17 cellular contexts compared by ENCODE assay signal in genomic region chr6:31465718-31466117, GRCh38. TPM values are rescaled to one million over a fixed set of nuclear protein-coding genes. Genes with fewer than 3 reads are reported as not detected.
DNase-seq lines count a peak whose midpoint lies in the region; ATAC-seq and TF ChIP-seq lines count a peak whose summit lies in the region.
"Had no signal": no experiment of that assay in that cellular context is flagged by ENCODE, and none has a peak within 500 bp of the region (broad histone marks: within the 10 kb centered on the region; RNA-seq: fewer than 3 reads in every experiment).

No MANE protein-coding gene starts in this region.

- H3K27ac ChIP-seq in left ventricle myocardium inferior (replicated peaks) (no peak overlapping the region), upper lobe of right lung (no peak overlapping the region), endodermal cell (ENCODE audit: low read depth, low read length) (no peak overlapping the region)
- H3K27ac ChIP-seq: pancreas, thoracic aorta had no signal

- H3K9me3 Mint-ChIP-seq in activated B cell treated with CpG ODN at 0.5 μM for 24 hours (no peaks in the 10 kb centered on the region), immature natural killer cell (no peaks in the 10 kb centered on the region), endodermal cell (no peaks in the 10 kb centered on the region)

- no peaks in the 10 kb centered on the region for H3K36me3 ChIP-seq in left ventricle myocardium inferior
- no peaks in the 10 kb centered on the region for H3K36me3 ChIP-seq in upper lobe of right lung
- no peaks in the 10 kb centered on the region for H3K36me3 ChIP-seq in endodermal cell (ENCODE audit: control insufficient read depth, insufficient read depth, low read length)
- H3K36me3 ChIP-seq: pancreas, thoracic aorta had no signal

- 100% methylated on average over 5 of the region's 5 CpGs; no CpG with 5 or more reads in 1 of the 2 experiments for WGBS in endodermal cell (ENCODE audit: insufficient coverage in 1 of 2, insufficient read length in 1 of 2), 2 experiments

- H3K4me1 ChIP-seq in left ventricle myocardium inferior (peaks cover 32% of the 10 kb centered on the region), upper lobe of right lung (peaks cover 26% of the 10 kb centered on the region), endodermal cell (ENCODE audit: control insufficient read depth, insufficient read depth, low read length) (no peaks in the 10 kb centered on the region)

- no peak for ATAC-seq in left cardiac atrium
- no peak for ATAC-seq in activated B cell treated with CpG ODN at 0.5 μM for 24 hours (ENCODE audit: low read depth)
- no peak for ATAC-seq in upper lobe of right lung
- ATAC-seq: HepG2, pancreas had no signal

- H3K27me3 Mint-ChIP-seq in activated B cell treated with CpG ODN at 0.5 μM for 24 hours (no peaks in the 10 kb centered on the region), immature natural killer cell (ENCODE audit: low read depth in 3 of 3) (peaks cover 12 to 38% (median 13%) of the 10 kb centered on the region in 3 donors), endodermal cell (ENCODE audit: insufficient read depth) (peaks cover 38% of the 10 kb centered on the region)

- H3K9me3 ChIP-seq in left ventricle myocardium inferior (replicated peaks) (no peaks in the 10 kb centered on the region), upper lobe of right lung (no peaks in the 10 kb centered on the region), endodermal cell (ENCODE audit: control insufficient read depth, low read length) (no peaks in the 10 kb centered on the region)
- H3K9me3 ChIP-seq: pancreas, thoracic aorta had no signal

- CTCF ChIA-PET in activated B cell treated with CpG ODN at 0.5 μM for 24 hours (lab: Charles Lee) = no interaction called here

- H3K9ac ChIP-seq in endodermal cell (ENCODE audit: extremely low read depth, low read length, poor library complexity, severe bottlenecking) = no peak overlapping the region

- H3K4me3 Mint-ChIP-seq in activated B cell treated with CpG ODN at 0.5 μM for 24 hours = peak overlapping the region; percentile 100
- peak overlapping the region; percentile 98 to 100 (median 99) for H3K4me3 Mint-ChIP-seq in immature natural killer cell
- no peak overlapping the region for H3K4me3 Mint-ChIP-seq in endodermal cell

- peak overlapping the region; percentile 98 for H3K27ac Mint-ChIP-seq in activated B cell treated with CpG ODN at 0.5 μM for 24 hours
- peak overlapping the region; percentile 99 to 100 (median 99) for H3K27ac Mint-ChIP-seq in immature natural killer cell
- H3K27ac Mint-ChIP-seq in endodermal cell = no peak overlapping the region

- H3K27me3 ChIP-seq in left ventricle myocardium inferior (ENCODE audit: low read depth) (peaks cover 3% of the 10 kb centered on the region), upper lobe of right lung (no peaks in the 10 kb centered on the region), endodermal cell (ENCODE audit: control insufficient read depth, insufficient read depth, low read length, poor library complexity, severe bottlenecking) (peaks cover 22% of the 10 kb centered on the region)
- H3K27me3 ChIP-seq: pancreas had no signal

- peaks cover 73% of the 10 kb centered on the region for H3K36me3 Mint-ChIP-seq in activated B cell treated with CpG ODN at 0.5 μM for 24 hours (ENCODE audit: low read depth)
- H3K36me3 Mint-ChIP-seq in immature natural killer cell = peaks cover 21 to 29% (median 27%) of the 10 kb centered on the region in 3 donors
- H3K36me3 Mint-ChIP-seq in endodermal cell (ENCODE audit: low read depth) = no peaks in the 10 kb centered on the region

- H3K4me3 ChIP-seq in left ventricle myocardium inferior (peak overlapping the region; percentile 70), upper lobe of right lung (peak overlapping the region; percentile 71), endodermal cell (ENCODE audit: low read length) (no peak overlapping the region)
- H3K4me3 ChIP-seq: thoracic aorta had no signal

- TF ChIP-seq CTCF in left ventricle myocardium inferior (IDR thresholded peaks at IDR 0.05; ENCODE audit: borderline replicate concordance) (no peak), activated B cell treated with CpG ODN at 0.5 μM for 24 hours (IDR thresholded peaks at IDR 0.05) (no peak), upper lobe of right lung (IDR thresholded peaks at IDR 0.05) (no peak), endodermal cell (conservative IDR thresholded peaks at IDR 0.05) (no peak)

- DNase-seq in left ventricle myocardium inferior = no peak
- no peak for DNase-seq in left cardiac atrium
- no peak for DNase-seq in activated B cell treated with CpG ODN at 0.5 μM for 24 hours
- DNase-seq in immature natural killer cell = peak; percentile 23 to 40 (median 25)
- no peak for DNase-seq in upper lobe of right lung
- no peak for DNase-seq in endodermal cell
- no peak for DNase-seq in EL
- no peak for DNase-seq in COR-L47 (lab: John Stamatoyannopoulos, UW)
- DNase-seq: activated CD4-positive, alpha-beta T cell treated with anti-CD3 and anti-CD28 coated beads for 1 hour; foreskin fibroblast; GOT3; NCI-H1930; pancreas; SHP77 treated with DMSO at 0.1 percent for 48 hours; T-helper 9 cell had no signal

- POLR2A ChIA-PET in activated B cell treated with CpG ODN at 0.5 μM for 24 hours (lab: Charles Lee) = no interaction called here

- intact Hi-C loops in left ventricle myocardium inferior (cut with micrococcal nuclease) = no loop called here
- intact Hi-C loops in left cardiac atrium (cut with DNase I) = no loop called here
- intact Hi-C loops in activated B cell treated with CpG ODN at 0.5 μM for 24 hours (cut with micrococcal nuclease) = no loop called here
- intact Hi-C loops in upper lobe of right lung (cut with DNase I) = no loop called here

- peaks cover 86% of the 10 kb centered on the region for H3K4me1 Mint-ChIP-seq in activated B cell treated with CpG ODN at 0.5 μM for 24 hours
- peaks cover 87 to 88% of the 10 kb centered on the region in 2 donors for H3K4me1 Mint-ChIP-seq in immature natural killer cell
- H3K4me1 Mint-ChIP-seq in endodermal cell = peaks cover 3% of the 10 kb centered on the region

RNA-seq across cellular contexts. Expression of gene MICB, which starts 32.2 kb away (rescaled TPM):
- total RNA-seq in left ventricle myocardium inferior (1.1 TPM), left cardiac atrium (1 to 10 TPM; 2.1 to 2.2 TPM), activated B cell treated with CpG ODN at 0.5 μM for 24 hours (17.2 and 17.6 TPM in 2 replicates), upper lobe of right lung (8.2 TPM), endodermal cell (1 to 10 TPM; 8.2 to 8.5 TPM)
- 10 to 100 TPM in 2 of 3 donors, 1 to 10 TPM in 1; 7.4 to 15.2 (median 10.3) TPM for polyA plus RNA-seq in immature natural killer cell
- 4.1 TPM for polyA plus RNA-seq in endodermal cell (2013, experiment 1 of 2)
- polyA plus RNA-seq in endodermal cell (2013, experiment 2 of 2) = 4.5 TPM

Comparison
In these comparisons a context has a peak if more than half of its experiments do, and no peak if none do; other contexts are left out.
1. DNase-seq: peak in immature natural killer cell (3 of 3); none in left ventricle myocardium inferior (single experiment), left cardiac atrium (single experiment), activated B cell treated with CpG ODN at 0.5 μM for 24 hours (single experiment), upper lobe of right lung (single experiment), endodermal cell (single experiment), EL (single experiment) and COR-L47 (single experiment).